Comparison of ENCODE assay signal across 7 cellular contexts in the genomic region with DNA sequence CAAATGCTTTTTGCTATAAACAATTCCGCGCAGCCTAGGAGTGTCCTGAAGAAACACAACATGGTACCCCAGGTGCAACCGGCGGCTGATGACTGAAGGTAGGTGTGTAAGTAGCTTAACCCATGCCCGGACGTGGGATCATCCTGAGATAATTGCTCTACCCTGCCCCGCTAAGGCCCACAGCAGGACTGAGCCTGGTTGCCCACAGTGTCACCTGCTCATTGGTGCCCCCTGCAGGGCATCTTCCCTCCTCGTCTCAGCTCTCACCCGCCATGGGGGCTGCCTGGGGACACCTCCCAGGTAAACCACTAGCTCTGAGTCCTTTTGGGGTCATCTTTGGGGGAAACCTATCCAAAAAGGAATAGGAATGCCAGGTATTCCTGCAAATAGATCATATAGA. TPM values are rescaled to one million over a fixed set of nuclear protein-coding genes. Genes with fewer than 3 reads are reported as not detected.
A peak's percentile ranks its signal among the peaks of the same experiment; 100 is the strongest.
DNase-seq lines count a peak whose midpoint lies in the region; ATAC-seq and TF ChIP-seq lines count a peak whose summit lies in the region.

No MANE protein-coding gene starts in this region.

- H3K9me3 ChIP-seq in stomach, result no peaks in the 10 kb centered on the region
- no peaks in the 10 kb centered on the region for H3K9me3 ChIP-seq in suprapubic skin

- H3K4me3 ChIP-seq in GM12864 (ENCODE audit: low read depth, low read length), result no peak overlapping the region
- H3K4me3 ChIP-seq in stomach, result no peak overlapping the region
- H3K4me3 ChIP-seq in suprapubic skin, result no peak overlapping the region

- no peak overlapping the region for H3K27ac ChIP-seq in stomach
- H3K27ac ChIP-seq in suprapubic skin, result no peak overlapping the region

- no peak for TF ChIP-seq EP300 in stomach (IDR thresholded peaks at IDR 0.05)
- TF ChIP-seq EP300 in suprapubic skin (IDR thresholded peaks at IDR 0.05), result no peak

- no peaks in the 10 kb centered on the region for H3K9me3 Mint-ChIP-seq in activated T-cell treated with anti-CD3 and anti-CD28 coated beads, Interleukin-2, amount 50 U/mL, for 4 hours

- ATAC-seq in activated T-cell treated with anti-CD3 and anti-CD28 coated beads, Interleukin-2, amount 50 U/mL, for 4 hours, result peak in 1 of 2 donors; percentile 58
- ATAC-seq in GM18519 (IDR thresholded peaks at IDR 0.05; ENCODE audit: low FRiP score, unreplicated experiment), result no peak

- H3K27me3 ChIP-seq in stomach (peaks cover 0 to 3% (median 0%) of the 10 kb centered on the region in 3 donors), suprapubic skin (no peaks in the 10 kb centered on the region)

- DNase-seq in GM12864 (ENCODE audit: low read depth) (peak; percentile 21), NCI-H146 (lab: John Stamatoyannopoulos, UW) (peak; percentile 51), iPS-NIHi7 (ENCODE audit: extremely low spot score) (peak; percentile 79), stomach (peak; percentile 29), suprapubic skin (ENCODE audit: low spot score in 2 of 2) (no peak)
- DNase-seq in activated T-cell treated with anti-CD3 and anti-CD28 coated beads, Interleukin-2, amount 50 U/mL, for 4 hours, result peak; percentile 47

- peaks cover 1 to 19% (median 6%) of the 10 kb centered on the region in 4 donors for H3K4me1 ChIP-seq in stomach
- H3K4me1 ChIP-seq in suprapubic skin, result no peaks in the 10 kb centered on the region

- H3K4me3 Mint-ChIP-seq in activated T-cell treated with anti-CD3 and anti-CD28 coated beads, Interleukin-2, amount 50 U/mL, for 4 hours, result no peak overlapping the region

- intact Hi-C loops in stomach (cut with DNase I; ENCODE audit: low total_unique reads), result no loop called here

- peaks cover 9% of the 10 kb centered on the region for H3K36me3 Mint-ChIP-seq in activated T-cell treated with anti-CD3 and anti-CD28 coated beads, Interleukin-2, amount 50 U/mL, for 4 hours (ENCODE audit: insufficient read depth)

- 70 to 85% (median 82%) methylated on average over 4 to 9 of the region's 9 CpGs for WGBS in stomach, 5 donors
- 84% methylated on average over 9 of the region's 9 CpGs for WGBS in suprapubic skin

- no peaks in the 10 kb centered on the region for H3K27me3 Mint-ChIP-seq in activated T-cell treated with anti-CD3 and anti-CD28 coated beads, Interleukin-2, amount 50 U/mL, for 4 hours (ENCODE audit: low read depth)

- TF ChIP-seq POLR2A in stomach (IDR thresholded peaks at IDR 0.05) (no peak), suprapubic skin (IDR thresholded peaks at IDR 0.05) (no peak)

- peak; percentile 81 for TF ChIP-seq CTCF in GM12864 (IDR thresholded peaks at IDR 0.05; ENCODE audit: low read depth, low read length, missing control alignments)
- peak in 2 of 7 experiments; percentile 12 to 18 for TF ChIP-seq CTCF in stomach (IDR thresholded peaks at IDR 0.05)
- TF ChIP-seq CTCF in suprapubic skin (IDR thresholded peaks at IDR 0.05), result peak in 1 of 2 donors; percentile 18

- H3K36me3 ChIP-seq in stomach, result peaks cover 5 to 19% (median 16%) of the 10 kb centered on the region in 4 donors
- peaks cover 19% of the 10 kb centered on the region for H3K36me3 ChIP-seq in suprapubic skin

- no peaks in the 10 kb centered on the region for H3K4me1 Mint-ChIP-seq in activated T-cell treated with anti-CD3 and anti-CD28 coated beads, Interleukin-2, amount 50 U/mL, for 4 hours (ENCODE audit: low read depth)

RNA-seq across cellular contexts. Expression of gene TMEM161A, which starts 22.3 kb away (rescaled TPM):
- total RNA-seq in activated T-cell treated with anti-CD3 and anti-CD28 coated beads, Interleukin-2, amount 50 U/mL, for 4 hours, result 10 to 100 TPM; 42.3 to 43.2 (median 43.1) TPM
- total RNA-seq in stomach, result 10 to 100 TPM in 4 of 5 donors, 1 to 10 TPM in 1; 6.4 to 59.5 (median 15.9) TPM
- 10 to 100 TPM; 11.2 to 30.0 (median 11.8) TPM for polyA plus RNA-seq in stomach
- total RNA-seq in suprapubic skin, result 10 to 100 TPM; 23.4 to 31.8 (median 27.9) TPM

RNA-seq across cellular contexts. Expression of gene SLC25A42, which starts 52.2 kb away (rescaled TPM):
- 10 to 100 TPM in 1 of 3 donors, 1 to 10 TPM in 2; 8.9 to 11.1 (median 8.9) TPM for total RNA-seq in activated T-cell treated with anti-CD3 and anti-CD28 coated beads, Interleukin-2, amount 50 U/mL, for 4 hours
- 10 to 100 TPM in 1 of 5 donors, 1 to 10 TPM in 4; 5.1 to 54.8 (median 6.7) TPM for total RNA-seq in stomach
- polyA plus RNA-seq in stomach, result 1 to 10 TPM; 3.7 to 7.3 (median 6.7) TPM
- total RNA-seq in suprapubic skin, result 10 to 100 TPM in 3 of 4 donors, 1 to 10 TPM in 1; 4.9 to 14.6 (median 10.6) TPM

RNA-seq across cellular contexts. Expression of gene MEF2B, which starts 54.1 kb away (rescaled TPM):
- 1 to 10 TPM; 2.2 to 3.7 (median 2.3) TPM for total RNA-seq in activated T-cell treated with anti-CD3 and anti-CD28 coated beads, Interleukin-2, amount 50 U/mL, for 4 hours
- total RNA-seq in stomach (1 to 10 TPM in 1 of 5 donors, not detected in 4; 7.2 TPM), suprapubic skin (1 to 10 TPM in 1 of 4 donors, under 1 TPM in 2, not detected in 1; 0.68 to 1.8 (median 0.73) TPM)
- polyA plus RNA-seq in stomach, result 1 to 10 TPM in 1 of 3 donors, under 1 TPM in 1, not detected in 1; 0.93 to 2.9 TPM

Comparison
In these comparisons a context has a peak if more than half of its experiments do, and no peak if none do; other contexts are left out.
1. DNase-seq: peak in GM12864 (single experiment), NCI-H146 (single experiment), activated T-cell treated with anti-CD3 and anti-CD28 coated beads, Interleukin-2, amount 50 U/mL, for 4 hours (single experiment), iPS-NIHi7 (single experiment) and stomach (single experiment); none in suprapubic skin (0 of 2).